ENCODE assay signal across 9 cellular contexts in genomic region chr2:111946294-111947114, GRCh38. TPM values are rescaled to one million over a fixed set of nuclear protein-coding genes. Genes with fewer than 3 reads are reported as not detected.
DNase-seq lines count a peak whose midpoint lies in the region; ATAC-seq and TF ChIP-seq lines count a peak whose summit lies in the region.
"Had no signal": no experiment of that assay in that cellular context is flagged by ENCODE, and none has a peak within 500 bp of the region (broad histone marks: within the 10 kb centered on the region; RNA-seq: fewer than 3 reads in every experiment).

No MANE protein-coding gene starts in this region.

- H3K27ac Mint-ChIP-seq in activated CD4-positive, alpha-beta T cell treated with anti-CD3 and anti-CD28 coated beads, Interleukin-2, amount 10 ng/mL, durations not matched to agents 7 days and 5 days, result no peak overlapping the region
- H3K27ac Mint-ChIP-seq in activated T-helper 2 cell treated with anti-CD3 and anti-CD28 coated beads, Interferon-gamma antibody, Interleukin-2, Interleukin-4, amounts not matched to agents 10 μg/mL and 5 μg/mL and 100 μg/mL, durations not matched to agents 14 hours and 24 hours and 36 hours, result no peak overlapping the region
- H3K27ac Mint-ChIP-seq: naive B cell had no signal

- peaks cover 17% of the 10 kb centered on the region for H3K79me2 ChIP-seq in hepatocyte

- H3K27me3 ChIP-seq in hepatocyte, result no peaks in the 10 kb centered on the region

- ATAC-seq in HG02763 (IDR thresholded peaks at IDR 0.05; ENCODE audit: unreplicated experiment), result no peak

- peaks cover 25% of the 10 kb centered on the region for H3K4me1 ChIP-seq in hepatocyte (ENCODE audit: insufficient read depth)

- H3K27ac ChIP-seq in hepatocyte, result peak overlapping the region; percentile 79

- H3K4me1 Mint-ChIP-seq in activated CD4-positive, alpha-beta T cell treated with anti-CD3 and anti-CD28 coated beads, Interleukin-2, amount 10 ng/mL, durations not matched to agents 7 days and 5 days, result no peaks in the 10 kb centered on the region
- no peaks in the 10 kb centered on the region for H3K4me1 Mint-ChIP-seq in activated T-helper 2 cell treated with anti-CD3 and anti-CD28 coated beads, Interferon-gamma antibody, Interleukin-2, Interleukin-4, amounts not matched to agents 10 μg/mL and 5 μg/mL and 100 μg/mL, durations not matched to agents 14 hours and 24 hours and 36 hours (ENCODE audit: low read depth)
- H3K4me1 Mint-ChIP-seq: naive B cell had no signal

- no peak overlapping the region for H2AFZ ChIP-seq in hepatocyte

- CTCF ChIA-PET in activated CD4-positive, alpha-beta T cell treated with anti-CD3 and anti-CD28 coated beads, Interleukin-2, amount 10 ng/mL, durations not matched to agents 7 days and 5 days (lab: Charles Lee), result interaction anchor here (1.0 to 1.2 kb wide), 2 partner anchors 9 to 25 kb away, joined by 4 to 5 read pairs; no protein-coding TSS in a partner anchor

- H3K36me3 ChIP-seq in hepatocyte (replicated peaks; ENCODE audit: insufficient read depth, low read depth), result no peaks in the 10 kb centered on the region

- no peaks in the 10 kb centered on the region for H3K9me3 Mint-ChIP-seq in activated CD4-positive, alpha-beta T cell treated with anti-CD3 and anti-CD28 coated beads, Interleukin-2, amount 10 ng/mL, durations not matched to agents 7 days and 5 days
- no peaks in the 10 kb centered on the region for H3K9me3 Mint-ChIP-seq in activated T-helper 2 cell treated with anti-CD3 and anti-CD28 coated beads, Interferon-gamma antibody, Interleukin-2, Interleukin-4, amounts not matched to agents 10 μg/mL and 5 μg/mL and 100 μg/mL, durations not matched to agents 14 hours and 24 hours and 36 hours

- H3K4me3 Mint-ChIP-seq in activated CD4-positive, alpha-beta T cell treated with anti-CD3 and anti-CD28 coated beads, Interleukin-2, amount 10 ng/mL, durations not matched to agents 7 days and 5 days, result no peak overlapping the region
- H3K4me3 Mint-ChIP-seq in activated T-helper 2 cell treated with anti-CD3 and anti-CD28 coated beads, Interferon-gamma antibody, Interleukin-2, Interleukin-4, amounts not matched to agents 10 μg/mL and 5 μg/mL and 100 μg/mL, durations not matched to agents 14 hours and 24 hours and 36 hours (ENCODE audit: low read depth), result no peak overlapping the region
- H3K4me3 Mint-ChIP-seq: naive B cell had no signal

- intact Hi-C loops in activated T-helper 2 cell treated with anti-CD3 and anti-CD28 coated beads, Interferon-gamma antibody, Interleukin-2, Interleukin-4, amounts not matched to agents 10 μg/mL and 5 μg/mL and 100 μg/mL, durations not matched to agents 14 hours and 24 hours and 36 hours (cut with micrococcal nuclease), result no loop called here

- H3K9me3 ChIP-seq in hepatocyte (ENCODE audit: low read depth), result no peaks in the 10 kb centered on the region

- WGBS in hepatocyte (ENCODE audit: low lambda C conversion rate, missing lambda C conversion rate), result 29% methylated on average over 9 of the region's 9 CpGs

- H3K36me3 Mint-ChIP-seq in activated CD4-positive, alpha-beta T cell treated with anti-CD3 and anti-CD28 coated beads, Interleukin-2, amount 10 ng/mL, durations not matched to agents 7 days and 5 days (ENCODE audit: low read depth), result no peaks in the 10 kb centered on the region
- H3K36me3 Mint-ChIP-seq in activated T-helper 2 cell treated with anti-CD3 and anti-CD28 coated beads, Interferon-gamma antibody, Interleukin-2, Interleukin-4, amounts not matched to agents 10 μg/mL and 5 μg/mL and 100 μg/mL, durations not matched to agents 14 hours and 24 hours and 36 hours (ENCODE audit: low read depth), result no peaks in the 10 kb centered on the region
- H3K36me3 Mint-ChIP-seq: naive B cell had no signal

- POLR2A ChIA-PET in activated CD4-positive, alpha-beta T cell treated with anti-CD3 and anti-CD28 coated beads, Interleukin-2, amount 10 ng/mL, durations not matched to agents 7 days and 5 days (lab: Charles Lee), result no interaction called here

- H4K20me1 ChIP-seq in hepatocyte (ENCODE audit: insufficient read depth, poor library complexity, severe bottlenecking), result no peaks in the 10 kb centered on the region

- no peak overlapping the region for H3K4me3 ChIP-seq in hepatocyte

- H3K27me3 Mint-ChIP-seq in activated CD4-positive, alpha-beta T cell treated with anti-CD3 and anti-CD28 coated beads, Interleukin-2, amount 10 ng/mL, durations not matched to agents 7 days and 5 days, result peaks cover 6% of the 10 kb centered on the region
- H3K27me3 Mint-ChIP-seq in activated T-helper 2 cell treated with anti-CD3 and anti-CD28 coated beads, Interferon-gamma antibody, Interleukin-2, Interleukin-4, amounts not matched to agents 10 μg/mL and 5 μg/mL and 100 μg/mL, durations not matched to agents 14 hours and 24 hours and 36 hours (ENCODE audit: low read depth), result peaks cover 3% of the 10 kb centered on the region

- H3K9me2 ChIP-seq in hepatocyte (replicated peaks; ENCODE audit: insufficient read depth), result no peaks in the 10 kb centered on the region

- H3K4me2 ChIP-seq in hepatocyte, result peak overlapping the region; percentile 1

- no peak for TF ChIP-seq CTCF in hepatocyte (IDR thresholded peaks at IDR 0.05; ENCODE audit: poor library complexity)

- DNase-seq in HuH-7 (ENCODE audit: low spot score) (peak; percentile 31), amniotic epithelial cell (ENCODE audit: low read depth) (peak; percentile 94), hepatocyte (ENCODE audit: low spot score) (peak; percentile 87), superior temporal gyrus (ENCODE audit: extremely low spot score) (peak; percentile 65), SKM-1 treated with dmso at 0.1 percent for 144 hours (lab: John Stamatoyannopoulos, UW; ENCODE audit: unreplicated experiment) (no peak)
- DNase-seq in activated CD4-positive, alpha-beta T cell treated with anti-CD3 and anti-CD28 coated beads, Interleukin-2, amount 10 ng/mL, durations not matched to agents 7 days and 5 days, result no peak
- no peak for DNase-seq in activated T-helper 2 cell treated with anti-CD3 and anti-CD28 coated beads, Interferon-gamma antibody, Interleukin-2, Interleukin-4, amounts not matched to agents 10 μg/mL and 5 μg/mL and 100 μg/mL, durations not matched to agents 14 hours and 24 hours and 36 hours (ENCODE audit: low spot score)
- DNase-seq: naive B cell had no signal

RNA-seq across cellular contexts. Expression of gene MERTK, which starts 48.1 kb away (rescaled TPM):
- total RNA-seq in hepatocyte, result 27.0 and 29.6 TPM in 2 replicates
- 15.0 and 16.4 TPM in 2 replicates for polyA plus RNA-seq in hepatocyte
- total RNA-seq in activated CD4-positive, alpha-beta T cell treated with anti-CD3 and anti-CD28 coated beads, Interleukin-2, amount 10 ng/mL, durations not matched to agents 7 days and 5 days, result under 1 TPM; 0.20 to 0.21 TPM
- total RNA-seq in activated T-helper 2 cell treated with anti-CD3 and anti-CD28 coated beads, Interferon-gamma antibody, Interleukin-2, Interleukin-4, amounts not matched to agents 10 μg/mL and 5 μg/mL and 100 μg/mL, durations not matched to agents 14 hours and 24 hours and 36 hours, result 1.0 and 1.4 TPM in 2 replicates

Comparison
In these comparisons a context has a peak if more than half of its experiments do, and no peak if none do; other contexts are left out.
1. DNase-seq: peak in HuH-7 (single experiment), amniotic epithelial cell (single experiment), hepatocyte (single experiment) and superior temporal gyrus (single experiment); none in activated CD4-positive, alpha-beta T cell treated with anti-CD3 and anti-CD28 coated beads, Interleukin-2, amount 10 ng/mL, durations not matched to agents 7 days and 5 days (single experiment), activated T-helper 2 cell treated with anti-CD3 and anti-CD28 coated beads, Interferon-gamma antibody, Interleukin-2, Interleukin-4, amounts not matched to agents 10 μg/mL and 5 μg/mL and 100 μg/mL, durations not matched to agents 14 hours and 24 hours and 36 hours (single experiment) and SKM-1 treated with dmso at 0.1 percent for 144 hours (single experiment).
2. RNA of gene MERTK, which starts 48.1 kb away (total RNA-seq): 27.0 to 29.6 TPM in hepatocyte; 1.0 to 1.4 TPM in activated T-helper 2 cell treated with anti-CD3 and anti-CD28 coated beads, Interferon-gamma antibody, Interleukin-2, Interleukin-4, amounts not matched to agents 10 μg/mL and 5 μg/mL and 100 μg/mL, durations not matched to agents 14 hours and 24 hours and 36 hours and 0.20 to 0.21 TPM in activated CD4-positive, alpha-beta T cell treated with anti-CD3 and anti-CD28 coated beads, Interleukin-2, amount 10 ng/mL, durations not matched to agents 7 days and 5 days; every median in the first group is over 10 times any median in the second.